In the genomic region with DNA sequence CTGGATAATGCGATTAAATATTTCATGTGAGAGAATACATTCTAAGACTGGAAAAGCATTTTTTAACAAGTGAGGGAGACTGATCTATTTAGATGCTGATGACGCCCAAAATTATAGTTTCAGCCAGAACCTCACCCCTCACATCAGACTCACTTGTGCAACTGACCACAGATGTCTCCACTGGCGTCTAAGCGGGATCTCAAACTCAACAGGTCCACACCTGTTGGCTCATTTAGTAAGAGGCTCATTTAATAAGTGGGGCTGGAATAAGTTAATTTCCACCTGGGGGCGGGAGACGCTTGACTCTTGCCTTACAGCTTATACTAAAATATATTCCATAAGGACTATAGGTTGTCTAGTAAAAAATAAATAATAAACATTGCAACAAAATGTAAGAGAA, we compare ENCODE assay signal across 10 cellular contexts. TPM values are rescaled to one million over a fixed set of nuclear protein-coding genes. Genes with fewer than 3 reads are reported as not detected.
DNase-seq lines count a peak whose midpoint lies in the region; ATAC-seq and TF ChIP-seq lines count a peak whose summit lies in the region.
"Had no signal": no experiment of that assay in that cellular context is flagged by ENCODE, and none has a peak within 500 bp of the region (broad histone marks: within the 10 kb centered on the region; RNA-seq: fewer than 3 reads in every experiment).

No MANE protein-coding gene starts in this region.

- no peak overlapping the region for H3K27ac ChIP-seq in CD4-positive, alpha-beta T cell (ENCODE audit: low read depth, low read length)
- peak overlapping the region; percentile 29; the same call in 1 of the 2 replicates for H3K27ac ChIP-seq in GM23338 (ENCODE audit: low read depth)
- H3K27ac ChIP-seq in MM.1S (ENCODE audit: low read length) = no peak overlapping the region
- H3K27ac ChIP-seq in PC-3 (ENCODE audit: low read length) = no peak overlapping the region

- CTCF ChIA-PET in CD4-positive, alpha-beta T cell (lab: Charles Lee) = interaction anchor here (0.7 to 3.0 kb wide), 10 partner anchors 8 to 287 kb away, joined by 3 to 11 read pairs (median 6); a partner anchor contains a TSS
- CTCF ChIA-PET in PC-3 (lab: Charles Lee) = interaction anchor here (0.6 to 1.2 kb wide), 2 partner anchors 157 to 187 kb away, joined by 5 to 11 read pairs; no protein-coding TSS in a partner anchor

- H3K9me2 ChIP-seq in GM23338 (ENCODE audit: insufficient read depth) (no peaks in the 10 kb centered on the region; the same call in 1 of the 2 replicates), MM.1S (replicated peaks; ENCODE audit: insufficient read depth, low read length) (no peaks in the 10 kb centered on the region), PC-3 (replicated peaks; ENCODE audit: low read length) (no peaks in the 10 kb centered on the region)

- H3K79me2 ChIP-seq in GM23338 (replicated peaks; ENCODE audit: insufficient read depth) = no peaks in the 10 kb centered on the region
- no peaks in the 10 kb centered on the region for H3K79me2 ChIP-seq in MM.1S (ENCODE audit: low read length)
- no peaks in the 10 kb centered on the region for H3K79me2 ChIP-seq in PC-3 (ENCODE audit: low read length)

- no peaks in the 10 kb centered on the region for H3K27me3 ChIP-seq in CD4-positive, alpha-beta T cell (ENCODE audit: control insufficient read depth, insufficient read depth, low read length)
- H3K27me3 ChIP-seq in GM23338 (ENCODE audit: insufficient read depth) = no peaks in the 10 kb centered on the region
- H3K27me3 ChIP-seq in adipocyte (replicated peaks; ENCODE audit: control insufficient read depth, insufficient read depth, low read length) = no peaks in the 10 kb centered on the region
- H3K27me3 ChIP-seq in MM.1S (replicated peaks; ENCODE audit: insufficient read depth, low read length) = no peaks in the 10 kb centered on the region
- no peaks in the 10 kb centered on the region for H3K27me3 ChIP-seq in PC-3 (ENCODE audit: low read length)
- H3K27me3 ChIP-seq: left lung had no signal

- peaks cover 5% of the 10 kb centered on the region; the same call in 1 of the 2 replicates for H3F3A ChIP-seq in GM23338 (replicated peaks; ENCODE audit: low read depth)
- H3F3A ChIP-seq in MM.1S (ENCODE audit: insufficient read depth, low read length) = no peaks in the 10 kb centered on the region
- H3F3A ChIP-seq in PC-3 (ENCODE audit: low read length, unreplicated experiment) = no peaks in the 10 kb centered on the region

- BruUV-seq in PC-3 (replicated peaks; lab: Mats Ljungman, UMichigan) = no TSS peak

- H3K9ac ChIP-seq in adipocyte (ENCODE audit: low read length) (peak overlapping the region; percentile 75), MM.1S (ENCODE audit: low read length) (no peak overlapping the region), PC-3 (ENCODE audit: low read length) (no peak overlapping the region)

- DNase-seq in CD4-positive, alpha-beta T cell = no peak
- no peak for DNase-seq in GM23338 (ENCODE audit: low spot score)
- DNase-seq in adipocyte (ENCODE audit: low read depth) = peak; percentile 8
- DNase-seq in naive B cell = no peak
- DNase-seq in MM.1S = no peak
- DNase-seq in activated effector memory CD4-positive, alpha-beta T cell treated with anti-CD3 and anti-CD28 coated beads, Interleukin-2, amount 50 U/mL, for 16 hours = no peak
- DNase-seq in PC-3 = no peak
- DNase-seq: H7 had no signal

- H3K4me1 ChIP-seq in GM23338 (ENCODE audit: insufficient read depth) (no peaks in the 10 kb centered on the region), adipocyte (ENCODE audit: control insufficient read depth, insufficient read depth, low read length) (peaks cover 10% of the 10 kb centered on the region), MM.1S (ENCODE audit: low read length) (no peaks in the 10 kb centered on the region), PC-3 (ENCODE audit: insufficient read depth, low read length) (no peaks in the 10 kb centered on the region)

- peaks cover 40% of the 10 kb centered on the region for H3K36me3 Mint-ChIP-seq in CD4-positive, alpha-beta T cell (ENCODE audit: low read depth)
- H3K36me3 Mint-ChIP-seq in GM23338 (ENCODE audit: low read depth) (peaks cover 43% of the 10 kb centered on the region), naive B cell (no peaks in the 10 kb centered on the region)

- peaks cover 5% of the 10 kb centered on the region; the same call in 1 of the 2 replicates for H4K20me1 ChIP-seq in GM23338 (replicated peaks; ENCODE audit: insufficient read depth)
- no peaks in the 10 kb centered on the region for H4K20me1 ChIP-seq in MM.1S (ENCODE audit: insufficient read depth, low read length)
- H4K20me1 ChIP-seq in PC-3 (ENCODE audit: low read length) = no peaks in the 10 kb centered on the region

- H3K4me1 Mint-ChIP-seq in CD4-positive, alpha-beta T cell (ENCODE audit: low read depth) = peaks cover 22% of the 10 kb centered on the region
- peaks cover 11% of the 10 kb centered on the region; the same call in 2 of the 3 replicates for H3K4me1 Mint-ChIP-seq in GM23338
- peaks cover 8 to 22% (median 20%) of the 10 kb centered on the region in 3 donors for H3K4me1 Mint-ChIP-seq in naive B cell

- no peak for TF ChIP-seq CTCF in CD4-positive, alpha-beta T cell (IDR thresholded peaks at IDR 0.05)
- TF ChIP-seq CTCF in GM23338 (conservative IDR thresholded peaks at IDR 0.05; ENCODE audit: low read depth in 2 of 2) (no peak), MM.1S (IDR thresholded peaks at IDR 0.05; ENCODE audit: low read length) (no peak), PC-3 (conservative IDR thresholded peaks at IDR 0.05; ENCODE audit: low read depth, low read length) (no peak)

- H3K4me3 ChIP-seq in GM23338 = no peak overlapping the region
- peak overlapping the region; percentile 78 for H3K4me3 ChIP-seq in adipocyte (ENCODE audit: low read length)
- no peak overlapping the region for H3K4me3 ChIP-seq in MM.1S (ENCODE audit: low read length)
- no peak overlapping the region for H3K4me3 ChIP-seq in PC-3 (ENCODE audit: low read length)

- no peaks in the 10 kb centered on the region for H3K9me3 Mint-ChIP-seq in CD4-positive, alpha-beta T cell
- H3K9me3 Mint-ChIP-seq in GM23338 (peaks cover 7% of the 10 kb centered on the region), naive B cell (peaks cover 0 to 2% (median 0%) of the 10 kb centered on the region in 7 donors)

- H3K4me2 ChIP-seq in GM23338 = no peak overlapping the region
- no peak overlapping the region for H3K4me2 ChIP-seq in MM.1S (ENCODE audit: low read depth, low read length)
- no peak overlapping the region for H3K4me2 ChIP-seq in PC-3 (ENCODE audit: low read length)

- no peaks in the 10 kb centered on the region for H3K9me3 ChIP-seq in CD4-positive, alpha-beta T cell (ENCODE audit: control insufficient read depth, low read length)
- no peaks in the 10 kb centered on the region for H3K9me3 ChIP-seq in adipocyte (ENCODE audit: control insufficient read depth, low read length)
- no peaks in the 10 kb centered on the region for H3K9me3 ChIP-seq in MM.1S (replicated peaks; ENCODE audit: insufficient read depth, low read length)
- H3K9me3 ChIP-seq in PC-3 (ENCODE audit: low read length) = no peaks in the 10 kb centered on the region

- peak overlapping the region; percentile 76 for H3K4me3 Mint-ChIP-seq in CD4-positive, alpha-beta T cell
- H3K4me3 Mint-ChIP-seq in GM23338 (no peak overlapping the region), naive B cell (peak overlapping the region; percentile 72 to 93 (median 86))

- intact Hi-C loops in CD4-positive, alpha-beta T cell (cut with DNase I, micrococcal nuclease) = loop anchor here (2.0 to 5.0 kb wide), 4 partner anchors 20 to 529 kb away; no protein-coding TSS in a partner anchor
- intact Hi-C loops in PC-3 (cut with micrococcal nuclease) = no loop called here

- H3K36me3 ChIP-seq in GM23338 (ENCODE audit: insufficient read depth) = peaks cover 13% of the 10 kb centered on the region
- H3K36me3 ChIP-seq in adipocyte (ENCODE audit: control insufficient read depth, insufficient read depth, low read length, severe bottlenecking) = peaks cover 16% of the 10 kb centered on the region
- H3K36me3 ChIP-seq in MM.1S (replicated peaks; ENCODE audit: insufficient read depth, low read length) = no peaks in the 10 kb centered on the region
- no peaks in the 10 kb centered on the region for H3K36me3 ChIP-seq in PC-3 (ENCODE audit: low read depth, low read length)

- no peaks in the 10 kb centered on the region for H3K27me3 Mint-ChIP-seq in CD4-positive, alpha-beta T cell
- H3K27me3 Mint-ChIP-seq in GM23338 (ENCODE audit: insufficient read depth, low read depth, poor library complexity) (peaks cover 10% of the 10 kb centered on the region), naive B cell (no peaks in the 10 kb centered on the region)

- POLR2A ChIA-PET in CD4-positive, alpha-beta T cell (lab: Charles Lee) = interaction anchor here (0.9 to 4.3 kb wide), 7 partner anchors 17 to 286 kb away, joined by 3 to 33 read pairs (median 7); a partner anchor contains a TSS
- POLR2A ChIA-PET in PC-3 (lab: Charles Lee; ENCODE audit: unreplicated experiment) = interaction anchor here (0.6 kb wide), 1 partner anchor 181 kb away, joined by 3 read pairs; no protein-coding TSS in a partner anchor

- ATAC-seq in CD4-positive, alpha-beta T cell (ENCODE audit: poor library complexity) = no peak
- no peak for ATAC-seq in GM23338
- ATAC-seq in naive B cell (ENCODE audit: low read depth in 2 of 2) = no peak
- no peak for ATAC-seq in HG03095 (IDR thresholded peaks at IDR 0.05; ENCODE audit: unreplicated experiment)
- ATAC-seq in PC-3 = no peak

- no peak overlapping the region for H2AFZ ChIP-seq in GM23338
- H2AFZ ChIP-seq in MM.1S (ENCODE audit: low read length) = no peak overlapping the region
- H2AFZ ChIP-seq in PC-3 (ENCODE audit: low read length) = no peak overlapping the region

- H3K27ac Mint-ChIP-seq in CD4-positive, alpha-beta T cell = peak overlapping the region; percentile 84
- H3K27ac Mint-ChIP-seq in GM23338 (no peak overlapping the region), naive B cell (peak overlapping the region; percentile 29 to 95 (median 94))

TF ChIP-seq in GM23338, 12 proteins besides CTCF, POLR2A, EP300 and RAD21 (continues in another document):
- TF ChIP-seq NANOG (IDR thresholded peaks at IDR 0.05; ENCODE audit: borderline replicate concordance) = no peak

RNA-seq across cellular contexts. Expression of a gene that starts 47.5 kb away (rescaled TPM):
- total RNA-seq in CD4-positive, alpha-beta T cell = 10 to 100 TPM; 27.1 to 27.9 TPM
- 63.3 and 63.8 TPM in 2 replicates for total RNA-seq in GM23338 (2014; rRNA removed; shearing (Covaris generic))
- 33.1 and 36.0 TPM in 2 replicates for polyA plus RNA-seq in GM23338 (2016; fragmentation: Nextera tagmentation; extraction: Ambion mirVana)
- 1 to 10 TPM in 4 of 6 donors, under 1 TPM in 1, not detected in 1; 0.76 to 4.5 (median 1.9) TPM for polyA plus RNA-seq in naive B cell (ENCODE audit: low read depth in 6 of 6)
- 12.0 and 29.9 TPM in 2 replicates for total RNA-seq in PC-3 (2014; rRNA removed)

RNA-seq across cellular contexts. Expression of a gene that starts 48.0 kb away (rescaled TPM):
- 10 to 100 TPM; 85.8 to 86.2 TPM for total RNA-seq in CD4-positive, alpha-beta T cell
- total RNA-seq in GM23338 (2014; rRNA removed; shearing (Covaris generic)) = 125 and 137 TPM in 2 replicates
- 45.1 and 58.3 TPM in 2 replicates for polyA plus RNA-seq in GM23338 (2016; fragmentation: Nextera tagmentation; extraction: Ambion mirVana)
- polyA plus RNA-seq in naive B cell (ENCODE audit: low read depth in 6 of 6) = 10 to 100 TPM in 5 of 6 donors, 1 to 10 TPM in 1; 8.1 to 30.7 (median 21.5) TPM
- 35.1 and 44.1 TPM in 2 replicates for total RNA-seq in PC-3 (2014; rRNA removed)
